ENCODE assay signal across 8 cellular contexts in the genomic region with DNA sequence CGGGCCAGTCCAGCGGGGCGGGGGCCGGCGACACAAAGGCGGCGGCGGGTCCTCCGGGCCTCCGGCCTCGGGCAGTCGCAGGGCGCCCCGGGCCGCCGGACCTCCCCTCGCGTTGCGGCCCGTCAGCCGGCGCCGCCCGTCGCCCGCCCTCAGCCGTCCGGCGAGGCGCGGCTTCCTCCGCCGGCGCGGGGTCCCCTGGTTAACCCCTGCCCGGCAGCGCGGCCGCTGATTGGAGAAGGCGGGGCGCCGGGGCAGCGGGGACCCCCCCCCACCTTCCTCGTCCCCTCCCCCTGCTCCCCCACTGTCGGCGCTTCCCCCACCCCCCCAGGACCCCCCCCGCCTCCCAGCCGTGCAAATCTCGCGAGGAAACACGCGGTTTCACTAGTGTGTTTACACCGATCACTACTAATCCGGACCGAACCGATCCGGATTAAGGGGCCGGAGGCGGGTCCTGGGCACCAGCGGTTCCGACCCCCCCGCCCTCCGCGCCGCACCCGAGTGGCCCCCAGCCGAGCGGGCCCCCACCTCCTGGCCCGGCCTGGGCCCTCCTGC. TPM values are rescaled to one million over a fixed set of nuclear protein-coding genes. Genes with fewer than 3 reads are reported as not detected.
DNase-seq lines count a peak whose midpoint lies in the region; ATAC-seq and TF ChIP-seq lines count a peak whose summit lies in the region.
"Not testable (repeated sequence)": the region's sequence is repeated elsewhere in the genome, so short reads cannot be mapped to it uniquely, and the experiment has no call there.

A gene (plus strand): TSS at position 402 of the 552 bp plus-strand sequence. CDS start 2,301 bp downstream, outside the sequence.

- WGBS in smooth muscle cell (ENCODE audit: low lambda C conversion rate): 0% methylated on average over 11 of the region's 69 CpGs

- in situ Hi-C loops in GM18951 (cut with MboI; ENCODE audit: low sequenced_read_pairs, unreplicated experiment): not testable (repeated sequence)

- POLR2A ChIA-PET in AG04449 (lab: Yijun Ruan, JAX): not testable (repeated sequence)

- H3K36me3 ChIP-seq in smooth muscle cell (ENCODE audit: low read depth): not testable (repeated sequence)

- not testable (repeated sequence) for H3K4me1 ChIP-seq in smooth muscle cell (ENCODE audit: low read depth)

- H3K27ac ChIP-seq in caudate nucleus (ENCODE audit: low read depth, low read length) (peak within 1 kb of the TSS; percentile 67), smooth muscle cell (ENCODE audit: low read depth) (peak within 1 kb of the TSS; percentile 67)

- ATAC-seq in HG03135 (IDR thresholded peaks at IDR 0.05; ENCODE audit: unreplicated experiment): peak; percentile 61

- not testable (repeated sequence) for TF ChIP-seq CTCF in AG04449 (IDR thresholded peaks at IDR 0.05; ENCODE audit: insufficient read depth, low read length, missing control alignments); smooth muscle cell (IDR thresholded peaks at IDR 0.05; ENCODE audit: borderline replicate concordance, insufficient read depth, poor library complexity, severe bottlenecking)

- peak within 1 kb of the TSS; percentile 72 for H2AFZ ChIP-seq in smooth muscle cell (ENCODE audit: low read depth)

- not testable (repeated sequence) for H3K27me3 ChIP-seq in smooth muscle cell (ENCODE audit: low read depth)

- H3K9ac ChIP-seq in smooth muscle cell (ENCODE audit: low read depth): peak within 1 kb of the TSS; percentile 93

- H3K4me3 ChIP-seq in AG04449 (ENCODE audit: low read depth, low read length) (peak within 1 kb of the TSS; percentile 69), smooth muscle cell (peak within 1 kb of the TSS; percentile 88)

- peak within 1 kb of the TSS; percentile 100 for H3K4me2 ChIP-seq in smooth muscle cell

- peak; percentile 9 for DNase-seq in AG04449 (ENCODE audit: low read depth, low spot score)
- peak; percentile 49 for DNase-seq in NCI-H2227 treated with DMSO at 0.1 percent for 48 hours (lab: John Stamatoyannopoulos, UW)
- peak; percentile 78 for DNase-seq in activated CD4-positive, CD25-positive, alpha-beta regulatory T cell treated with anti-CD3 and anti-CD28 coated beads, Interleukin-2, amount 50 U/mL, for 72 hours
- DNase-seq in caudate nucleus (lab: John Stamatoyannopoulos, UW): peak in 52 of 61 donors; percentile 17 to 84 (median 56)
- DNase-seq in inferior parietal cortex (ENCODE audit: extremely low spot score): peak; percentile 40
- DNase-seq in smooth muscle cell (lab: John Stamatoyannopoulos, UW; ENCODE audit: unreplicated experiment): peak; percentile 29

- H4K20me1 ChIP-seq in smooth muscle cell (ENCODE audit: low read depth): peaks cover 13% of the 10 kb centered on the region

- H3K79me2 ChIP-seq in smooth muscle cell (ENCODE audit: low read depth): peaks cover 42% of the 10 kb centered on the region

- peak; percentile 87 for TF ChIP-seq POLR2A in GM18951 (IDR thresholded peaks at IDR 0.05; ENCODE audit: extremely low read depth, insufficient read depth, insufficient read length)

- CTCF ChIA-PET in AG04449 (lab: Yijun Ruan, JAX): not testable (repeated sequence)

- not testable (repeated sequence) for H3F3A ChIP-seq in smooth muscle cell (ENCODE audit: low read depth)

- H3K9me3 ChIP-seq in smooth muscle cell (replicated peaks; ENCODE audit: low read depth): not testable (repeated sequence)

RNA-seq across cellular contexts. Expression of the gene that starts here (rescaled TPM):
- 29.2 and 31.4 TPM in 2 replicates for total RNA-seq in smooth muscle cell
- polyA plus RNA-seq in smooth muscle cell: 15.9 and 18.2 TPM in 2 replicates

Comparison
In these comparisons a context has a peak if more than half of its experiments do, and no peak if none do; other contexts are left out.
1. Peak in every context shown above with its lines: DNase-seq, ATAC-seq, H3K4me3 ChIP-seq and H3K27ac ChIP-seq.
2. DNase-seq: peak in every context shown above with its lines; median percentile 78 in activated CD4-positive, CD25-positive, alpha-beta regulatory T cell treated with anti-CD3 and anti-CD28 coated beads, Interleukin-2, amount 50 U/mL, for 72 hours; 56 in caudate nucleus; 49 in NCI-H2227 treated with DMSO at 0.1 percent for 48 hours; 40 in inferior parietal cortex; 29 in smooth muscle cell; 9 in AG04449.